Comparison of ENCODE assay signal across 22 cellular contexts in the genomic region with DNA sequence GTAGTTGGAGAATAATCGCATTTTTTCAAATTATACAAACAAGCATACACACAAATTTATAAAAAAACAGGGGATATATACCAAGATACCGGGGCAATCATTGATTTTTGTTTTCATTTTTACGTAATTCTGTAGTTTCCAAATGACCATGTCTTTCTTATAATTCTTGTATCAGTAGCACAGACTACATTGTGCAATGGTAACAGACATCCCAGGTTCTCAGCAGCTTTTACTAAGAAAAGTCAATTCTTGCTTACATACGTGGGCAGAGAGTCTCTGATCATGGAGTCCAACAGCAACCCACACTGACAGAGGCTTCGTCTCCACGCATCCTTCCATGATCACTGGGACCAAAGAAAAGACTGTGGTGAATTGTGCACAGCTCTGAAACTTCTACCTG.
DNase-seq lines count a peak whose midpoint lies in the region; ATAC-seq, FAIRE-seq and TF ChIP-seq lines count a peak whose summit lies in the region.
"Had no signal": no experiment of that assay in that cellular context is flagged by ENCODE, and none has a peak within 500 bp of the region (broad histone marks: within the 10 kb centered on the region; RNA-seq: fewer than 3 reads in every experiment).

No MANE protein-coding gene starts in this region.

- no peak for TF ChIP-seq RAD21 in GM12878 (IDR thresholded peaks at IDR 0.05; ENCODE audit: insufficient read depth, low read depth, low read length)

- no peak for TF ChIP-seq POLR2A in GM12878 (IDR thresholded peaks at IDR 0.05; ENCODE audit: low read depth, low read length)

- H3K27ac Mint-ChIP-seq in activated T-helper 1 cell treated with anti-CD3 and anti-CD28 coated beads, Interleukin-12 subunit alpha, Interleukin-12 subunit beta, Interleukin-2, Interleukin-4 antibody, amounts not matched to agents 30 ng/mL and 10 ng/mL and 1 ng/mL, durations not matched to agents 14 hours and 24 hours and 36 hours = no peak overlapping the region
- H3K27ac Mint-ChIP-seq: CD4-positive, CD25-positive, alpha-beta regulatory T cell; T-cell; T-helper 2 cell treated with Interferon-gamma antibody and Interleukin-4, amounts not matched to agents 5 μg/mL and 100 μg/mL, for 36 hours had no signal

- H4K20me1 ChIP-seq in GM12878 (ENCODE audit: control insufficient read depth, insufficient read depth) = no peaks in the 10 kb centered on the region

- H3K9me3 ChIP-seq in GM12878 (replicated peaks; ENCODE audit: control insufficient read depth, insufficient read depth, low read length) = no peaks in the 10 kb centered on the region
- H3K9me3 ChIP-seq: SJCRH30 had no signal

- TF ChIP-seq EP300 in GM12878 (IDR thresholded peaks at IDR 0.05; ENCODE audit: borderline replicate concordance in 1 of 2, control insufficient read depth in 1 of 2, low read depth in 2 of 2, low read length in 2 of 2) = no peak

- peak; percentile 57 for ATAC-seq in GM18907 (IDR thresholded peaks at IDR 0.05; ENCODE audit: unreplicated experiment)
- peak; percentile 41 for ATAC-seq in HG02678 (IDR thresholded peaks at IDR 0.05; ENCODE audit: unreplicated experiment)
- ATAC-seq in HG03159 (IDR thresholded peaks at IDR 0.05; ENCODE audit: unreplicated experiment) = peak; percentile 31
- peak; percentile 54; the same call in 2 of the 3 replicates for ATAC-seq in GM12878
- ATAC-seq in GM19467 (IDR thresholded peaks at IDR 0.05; ENCODE audit: unreplicated experiment) = no peak
- ATAC-seq: T-cell had no signal

- no peaks in the 10 kb centered on the region for H3K4me1 ChIP-seq in GM12878 (ENCODE audit: control insufficient read depth, insufficient read depth, low read length)

- POLR2A ChIA-PET in GM12878 (lab: Charles Lee) = no interaction called here

- H3K27me3 Mint-ChIP-seq in activated T-helper 1 cell treated with anti-CD3 and anti-CD28 coated beads, Interleukin-12 subunit alpha, Interleukin-12 subunit beta, Interleukin-2, Interleukin-4 antibody, amounts not matched to agents 30 ng/mL and 10 ng/mL and 1 ng/mL, durations not matched to agents 14 hours and 24 hours and 36 hours (ENCODE audit: insufficient read depth) = no peaks in the 10 kb centered on the region
- H3K27me3 Mint-ChIP-seq: CD4-positive, CD25-positive, alpha-beta regulatory T cell had no signal

- no peak overlapping the region for H3K4me3 ChIP-seq in GM12878
- H3K4me3 ChIP-seq: SJCRH30 had no signal

- no peaks in the 10 kb centered on the region for H3K36me3 ChIP-seq in GM12878 (ENCODE audit: control insufficient read depth in 2 of 2, insufficient read depth in 2 of 2, low read length in 1 of 2)
- H3K36me3 ChIP-seq: SJCRH30 had no signal

- H3K9ac ChIP-seq in GM12878 (ENCODE audit: control insufficient read depth, insufficient read depth, low read length) = no peak overlapping the region

- no peak for TF ChIP-seq CTCF in GM12878 (IDR thresholded peaks at IDR 0.05 in 2 of 3, conservative IDR thresholded peaks at IDR 0.05 in 1 of 3; ENCODE audit: control insufficient read depth in 2 of 3, extremely low read depth in 1 of 3, insufficient read depth in 1 of 3, low read depth in 3 of 3, low read length in 3 of 3)

- H3K4me1 Mint-ChIP-seq in activated T-helper 1 cell treated with anti-CD3 and anti-CD28 coated beads, Interleukin-12 subunit alpha, Interleukin-12 subunit beta, Interleukin-2, Interleukin-4 antibody, amounts not matched to agents 30 ng/mL and 10 ng/mL and 1 ng/mL, durations not matched to agents 14 hours and 24 hours and 36 hours (ENCODE audit: low read depth) = no peaks in the 10 kb centered on the region
- H3K4me1 Mint-ChIP-seq: CD4-positive, CD25-positive, alpha-beta regulatory T cell; T-cell had no signal

- H3K79me2 ChIP-seq in GM12878 (ENCODE audit: control insufficient read depth, insufficient read depth, low read length) = no peaks in the 10 kb centered on the region

- BruUV-seq in GM12878 (replicated peaks; lab: Mats Ljungman, UMichigan) = no TSS peak

- no peak overlapping the region for H3K27ac ChIP-seq in GM12878 (ENCODE audit: control insufficient read depth, insufficient read depth)
- H3K27ac ChIP-seq: SJCRH30 had no signal

- intact Hi-C loops in GM12878 (cut with micrococcal nuclease; ENCODE audit: unreplicated experiment) = no loop called here
- intact Hi-C loops in activated T-helper 1 cell treated with anti-CD3 and anti-CD28 coated beads, Interleukin-12 subunit alpha, Interleukin-12 subunit beta, Interleukin-2, Interleukin-4 antibody, amounts not matched to agents 30 ng/mL and 10 ng/mL and 1 ng/mL, durations not matched to agents 14 hours and 24 hours and 36 hours (cut with micrococcal nuclease) = no loop called here

- H3K36me3 Mint-ChIP-seq in activated T-helper 1 cell treated with anti-CD3 and anti-CD28 coated beads, Interleukin-12 subunit alpha, Interleukin-12 subunit beta, Interleukin-2, Interleukin-4 antibody, amounts not matched to agents 30 ng/mL and 10 ng/mL and 1 ng/mL, durations not matched to agents 14 hours and 24 hours and 36 hours (ENCODE audit: low read depth) = no peaks in the 10 kb centered on the region
- H3K36me3 Mint-ChIP-seq: CD4-positive, CD25-positive, alpha-beta regulatory T cell; T-cell had no signal

- WGBS in GM12878 (ENCODE audit: insufficient coverage, insufficient replicate concordance, low lambda C conversion rate, missing lambda C conversion rate) = 24% methylated on average over 6 of the region's 6 CpGs

- SMC1A ChIA-PET in GM12878 (lab: Charles Lee; ENCODE audit: uncharacterized antibody, unreplicated experiment) = interaction anchor here (2.2 kb wide), 1 partner anchor 11 kb away, joined by 6 read pairs; no protein-coding TSS in a partner anchor

- DNase-seq in GM12878 (ENCODE audit: low read depth, low spot score) (no peak), NOMO-1 (lab: John Stamatoyannopoulos, UW; ENCODE audit: unreplicated experiment in 2 of 2) (no peak)
- no peak for DNase-seq in activated T-helper 1 cell treated with anti-CD3 and anti-CD28 coated beads, Interleukin-12 subunit alpha, Interleukin-12 subunit beta, Interleukin-2, Interleukin-4 antibody, amounts not matched to agents 30 ng/mL and 10 ng/mL and 1 ng/mL, durations not matched to agents 14 hours and 24 hours and 36 hours (ENCODE audit: low spot score)
- DNase-seq: CD4-positive, CD25-positive, alpha-beta regulatory T cell; COR-L47; DMS79; KG1; NCI-H1092 treated with DMSO at 0.1 percent for 48 hours; NCI-H2029; NCI-H226; NCI-H510A treated with DMSO at 0.1 percent for 48 hours; NCI-H748 treated with DMSO at 0.1 percent for 48 hours; T-cell had no signal

- RAD21 ChIA-PET in GM12878 (lab: Charles Lee; ENCODE audit: unreplicated experiment) = no interaction called here

- H3K4me3 Mint-ChIP-seq in activated T-helper 1 cell treated with anti-CD3 and anti-CD28 coated beads, Interleukin-12 subunit alpha, Interleukin-12 subunit beta, Interleukin-2, Interleukin-4 antibody, amounts not matched to agents 30 ng/mL and 10 ng/mL and 1 ng/mL, durations not matched to agents 14 hours and 24 hours and 36 hours = no peak overlapping the region
- H3K4me3 Mint-ChIP-seq: CD4-positive, CD25-positive, alpha-beta regulatory T cell; T-cell; T-helper 2 cell treated with Interferon-gamma antibody and Interleukin-4, amounts not matched to agents 5 μg/mL and 100 μg/mL, for 36 hours had no signal

- no peak overlapping the region for H3K4me2 ChIP-seq in GM12878 (ENCODE audit: control insufficient read depth, insufficient read depth)

- no peaks in the 10 kb centered on the region for H3K9me3 Mint-ChIP-seq in activated T-helper 1 cell treated with anti-CD3 and anti-CD28 coated beads, Interleukin-12 subunit alpha, Interleukin-12 subunit beta, Interleukin-2, Interleukin-4 antibody, amounts not matched to agents 30 ng/mL and 10 ng/mL and 1 ng/mL, durations not matched to agents 14 hours and 24 hours and 36 hours
- H3K9me3 Mint-ChIP-seq: T-helper 2 cell treated with Interferon-gamma antibody and Interleukin-4, amounts not matched to agents 5 μg/mL and 100 μg/mL, for 36 hours had no signal

- no peaks in the 10 kb centered on the region for H3K27me3 ChIP-seq in GM12878 (replicated peaks in 1 of 2; ENCODE audit: control insufficient read depth in 2 of 2, insufficient read depth in 2 of 2, low read length in 1 of 2)
- H3K27me3 ChIP-seq: SJCRH30 had no signal

- CTCF ChIA-PET in GM12878 (lab: Yijun Ruan, JAX) = no interaction called here

- FAIRE-seq in GM12878 (lab: Jason Lieb, UNC) = no peak
- FAIRE-seq: H54, HTR-8/SVneo, RCC 7860 had no signal

- in situ Hi-C loops in GM12878 (cut with MboI) = no loop called here

- H2AFZ ChIP-seq in GM12878 (ENCODE audit: control insufficient read depth, low read depth, low read length) = no peak overlapping the region

TF ChIP-seq in GM12878, 131 proteins besides CTCF, POLR2A, EP300 and RAD21 (continues in another document):
- no peak for TF ChIP-seq CUX1 (IDR thresholded peaks at IDR 0.05; ENCODE audit: insufficient replicate concordance, low read depth, low read length)
